In genomic region chr2:241878007-241878970, GRCh38 we compare ENCODE assay signal across 1 cellular context.
TF ChIP-seq lines count a peak whose summit lies in the region.

No MANE protein-coding gene starts in this region.

TF ChIP-seq in IMR-90, 13 proteins besides CTCF, POLR2A, EP300 and RAD21:
- peak; percentile 98 for TF ChIP-seq MAZ (IDR thresholded peaks at IDR 0.05; ENCODE audit: borderline replicate concordance, low read depth, low read length)
- TF ChIP-seq CHD1 (IDR thresholded peaks at IDR 0.05; ENCODE audit: low read depth, low read length) = no peak
- TF ChIP-seq SMC3 (IDR thresholded peaks at IDR 0.05; ENCODE audit: low read depth, low read length) = peak; percentile 32
